Comparison of ENCODE assay signal across 16 cellular contexts in genomic region chr1:145953861-145954260, GRCh38.
"Had no signal": no experiment of that assay in that cellular context is flagged by ENCODE, and none has a peak within 500 bp of the region (broad histone marks: within the 10 kb centered on the region; RNA-seq: fewer than 3 reads in every experiment).

No MANE protein-coding gene starts in this region.

- H3K27ac Mint-ChIP-seq: activated CD4-positive, alpha-beta T cell treated with anti-CD3 and anti-CD28 coated beads, Interleukin-2, amount 10 ng/mL, durations not matched to agents 7 days and 5 days; activated naive CD4-positive, alpha-beta T cell treated with anti-CD3 and anti-CD28 coated beads for 36 hours; stimulated activated naive CD8-positive, alpha-beta T cell treated with anti-CD3 and anti-CD28 coated beads, Interleukin-15, Interleukin-2, amounts not matched to agents 100 ng/mL and 50 ng/mL, for 24 hours had no signal

- H3K36me3 ChIP-seq: suprapubic skin had no signal

- H3K9me3 ChIP-seq: suprapubic skin had no signal

- ATAC-seq: left lobe of liver, right cardiac atrium had no signal

- H3K9me3 Mint-ChIP-seq: activated CD4-positive, alpha-beta T cell treated with anti-CD3 and anti-CD28 coated beads, Interleukin-2, amount 10 ng/mL, durations not matched to agents 7 days and 5 days; activated naive CD4-positive, alpha-beta T cell treated with anti-CD3 and anti-CD28 coated beads for 36 hours; naive B cell; stimulated activated naive CD8-positive, alpha-beta T cell treated with anti-CD3 and anti-CD28 coated beads, Interleukin-15, Interleukin-2, amounts not matched to agents 100 ng/mL and 50 ng/mL, for 24 hours had no signal

- DNase-seq: activated CD4-positive, alpha-beta T cell treated with anti-CD3 and anti-CD28 coated beads, Interleukin-2, amount 10 ng/mL, durations not matched to agents 7 days and 5 days; activated naive CD4-positive, alpha-beta T cell treated with anti-CD3 and anti-CD28 coated beads for 36 hours; central memory CD4-positive, alpha-beta T cell; cortex of kidney; effector CD4-positive, alpha-beta T cell; islet precursor cell; naive B cell; nucleus accumbens; right cardiac atrium; stimulated activated CD4-positive, alpha-beta T cell treated with anti-CD3 and anti-CD28 coated beads, Interleukin-4, amount 100 ng/mL, for 4 hours; stimulated activated CD8-positive, alpha-beta memory T cell treated with anti-CD3 and anti-CD28 coated beads, Interleukin-4, amount 100 ng/mL, for 48 hours; trophoblast cell had no signal

- H3K27me3 ChIP-seq: suprapubic skin had no signal

- H3K27ac ChIP-seq: skin epidermis, suprapubic skin had no signal

- H3K4me3 Mint-ChIP-seq: activated CD4-positive, alpha-beta T cell treated with anti-CD3 and anti-CD28 coated beads, Interleukin-2, amount 10 ng/mL, durations not matched to agents 7 days and 5 days; activated naive CD4-positive, alpha-beta T cell treated with anti-CD3 and anti-CD28 coated beads for 36 hours had no signal

- H3K27me3 Mint-ChIP-seq: activated CD4-positive, alpha-beta T cell treated with anti-CD3 and anti-CD28 coated beads, Interleukin-2, amount 10 ng/mL, durations not matched to agents 7 days and 5 days; naive B cell; stimulated activated naive CD8-positive, alpha-beta T cell treated with anti-CD3 and anti-CD28 coated beads, Interleukin-15, Interleukin-2, amounts not matched to agents 100 ng/mL and 50 ng/mL, for 24 hours had no signal

- H3K4me3 ChIP-seq: skin epidermis, suprapubic skin had no signal
